Comparison of ENCODE assay signal across 1 cellular context in genomic region chr7:150401861-150402631, GRCh38.
TF ChIP-seq lines count a peak whose summit lies in the region.

No MANE protein-coding gene starts in this region.

TF ChIP-seq in WTC11, 78 proteins besides CTCF, POLR2A, EP300 and RAD21 (continued from another document):
- TF ChIP-seq USF1 (CRISPR knock-in tag; IDR thresholded peaks at IDR 0.05): peak; percentile 55; the same call in 1 of the 2 replicates
- TF ChIP-seq ZNF219 (CRISPR knock-in tag; IDR thresholded peaks at IDR 0.05; ENCODE audit: borderline replicate concordance): 0 out of 2 replicates have a peak, but pooled peaks have one; percentile 37
- TF ChIP-seq KAT7 (CRISPR knock-in tag; IDR thresholded peaks at IDR 0.05; ENCODE audit: borderline replicate concordance): no peak
- no peak for TF ChIP-seq NFYB (CRISPR knock-in tag; conservative IDR thresholded peaks at IDR 0.05; ENCODE audit: low read depth)
- TF ChIP-seq TEAD1 (CRISPR knock-in tag; IDR thresholded peaks at IDR 0.05): peak; percentile 82; the same call in 1 of the 2 replicates
- no peak for TF ChIP-seq STAT6 (CRISPR knock-in tag; conservative IDR thresholded peaks at IDR 0.05; ENCODE audit: low read depth)
- TF ChIP-seq CREB1 (CRISPR knock-in tag; IDR thresholded peaks at IDR 0.05): no peak
- peak; percentile 29; the same call in 1 of the 2 replicates for TF ChIP-seq FOXK1 (CRISPR knock-in tag; IDR thresholded peaks at IDR 0.05)
- TF ChIP-seq ARID4B (CRISPR knock-in tag; IDR thresholded peaks at IDR 0.05; ENCODE audit: borderline replicate concordance): peak; percentile 46; the same call in 1 of the 2 replicates
- 0 out of 2 replicates have a peak, but pooled peaks have one; percentile 62 for TF ChIP-seq CREM (CRISPR knock-in tag; IDR thresholded peaks at IDR 0.05)
- no peak for TF ChIP-seq ATF1 (CRISPR knock-in tag; IDR thresholded peaks at IDR 0.05)
- no peak for TF ChIP-seq HMGA2 (CRISPR knock-in tag; IDR thresholded peaks at IDR 0.05)
- no peak for TF ChIP-seq ATF2 (CRISPR knock-in tag; IDR thresholded peaks at IDR 0.05; ENCODE audit: borderline replicate concordance, low read depth)
- peak; percentile 76; the same call in 1 of the 2 replicates for TF ChIP-seq ATF3 (CRISPR knock-in tag; conservative IDR thresholded peaks at IDR 0.05)
- peak; percentile 22 for TF ChIP-seq SP1 (CRISPR knock-in tag; conservative IDR thresholded peaks at IDR 0.05)
- TF ChIP-seq ZNF317 (CRISPR knock-in tag; IDR thresholded peaks at IDR 0.05; ENCODE audit: borderline replicate concordance, low read depth): 0 out of 2 replicates have a peak, but pooled peaks have one; percentile 52
- TF ChIP-seq ZNF121 (CRISPR knock-in tag; IDR thresholded peaks at IDR 0.05): no peak
- 0 out of 2 replicates have a peak, but pooled peaks have one; percentile 23 for TF ChIP-seq USF2 (CRISPR knock-in tag; IDR thresholded peaks at IDR 0.05)
- no peak for TF ChIP-seq ZNF416 (CRISPR knock-in tag; IDR thresholded peaks at IDR 0.05)
- TF ChIP-seq ZMAT4 (CRISPR knock-in tag; IDR thresholded peaks at IDR 0.05): peak; percentile 56
- TF ChIP-seq ZNF423 (CRISPR knock-in tag; IDR thresholded peaks at IDR 0.05): peak; percentile 19
- no peak for TF ChIP-seq ZNF232 (CRISPR knock-in tag; IDR thresholded peaks at IDR 0.05)
- TF ChIP-seq JUN (CRISPR knock-in tag; IDR thresholded peaks at IDR 0.05): no peak
- no peak for TF ChIP-seq MYBL2 (CRISPR knock-in tag; IDR thresholded peaks at IDR 0.05)
- TF ChIP-seq IRF1 (CRISPR knock-in tag; IDR thresholded peaks at IDR 0.05): no peak
- peak; percentile 75; the same call in 1 of the 2 replicates for TF ChIP-seq AFF4 (CRISPR knock-in tag; IDR thresholded peaks at IDR 0.05; ENCODE audit: borderline replicate concordance)
- TF ChIP-seq MAX (CRISPR knock-in tag; IDR thresholded peaks at IDR 0.05): peak; percentile 56; the same call in 1 of the 2 replicates
- no peak; the same call in 1 of the 2 replicates for TF ChIP-seq FOXP4 (CRISPR knock-in tag; IDR thresholded peaks at IDR 0.05)
